In genomic region chr1:27559466-27560030, GRCh38 we compare ENCODE assay signal across 3 cellular contexts.
TF ChIP-seq lines count a peak whose summit lies in the region.

No MANE protein-coding gene starts in this region.

TF ChIP-seq in SK-N-SH, 30 proteins besides CTCF, POLR2A, EP300 and RAD21 (continued from another document):
- no peak for TF ChIP-seq PBX3 (IDR thresholded peaks at IDR 0.05)
- no peak for TF ChIP-seq RXRA (IDR thresholded peaks at IDR 0.05; ENCODE audit: borderline replicate concordance, low read depth)
- TF ChIP-seq USF2 (IDR thresholded peaks at IDR 0.05; ENCODE audit: borderline replicate concordance, low read depth, low read length): no peak
- no peak for TF ChIP-seq TEAD4 (IDR thresholded peaks at IDR 0.05; ENCODE audit: borderline replicate concordance, insufficient read depth)
TF ChIP-seq in SK-N-SH: peak in this region for 0.

TF ChIP-seq in SK-N-SH treated with all-trans-retinoic acid at 6 μM for 48 hours, 23 proteins besides CTCF, POLR2A, EP300 and RAD21 (continued from another document):
- TF ChIP-seq CREB5 (CRISPR knock-in tag; IDR thresholded peaks at IDR 0.05; ENCODE audit: low read depth) (no peak), TOX (CRISPR knock-in tag; IDR thresholded peaks at IDR 0.05; ENCODE audit: borderline replicate concordance) (no peak)

TF ChIP-seq in WTC11, 78 proteins besides CTCF, POLR2A, EP300 and RAD21 (continued from another document):
- TF ChIP-seq PREB (CRISPR knock-in tag; IDR thresholded peaks at IDR 0.05; ENCODE audit: borderline replicate concordance): no peak
- no peak for TF ChIP-seq CREB1 (CRISPR knock-in tag; IDR thresholded peaks at IDR 0.05)
- no peak for TF ChIP-seq MAX (CRISPR knock-in tag; IDR thresholded peaks at IDR 0.05)
- TF ChIP-seq ZNF281 (CRISPR knock-in tag; IDR thresholded peaks at IDR 0.05): no peak
- no peak for TF ChIP-seq AFF4 (CRISPR knock-in tag; IDR thresholded peaks at IDR 0.05; ENCODE audit: borderline replicate concordance)
- TF ChIP-seq ZBTB43 (CRISPR knock-in tag; IDR thresholded peaks at IDR 0.05): no peak
